Comparison of ENCODE assay signal across 17 cellular contexts in the genomic region with DNA sequence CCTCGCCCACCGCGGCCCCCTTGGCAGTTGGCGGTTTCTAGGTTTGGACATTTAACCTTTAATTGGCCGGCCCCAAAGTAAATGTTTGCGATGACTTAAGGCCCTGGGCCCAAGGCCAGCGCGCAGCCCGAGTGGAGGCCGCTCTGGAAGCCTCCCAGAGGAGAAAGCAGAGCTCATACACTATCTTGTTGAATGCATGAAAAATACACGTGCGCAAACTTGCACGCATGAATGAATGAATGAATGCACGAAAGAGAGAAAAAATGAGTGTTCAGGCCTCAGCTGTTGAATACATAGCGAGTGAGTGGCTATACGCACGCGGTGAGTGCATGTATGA.
DNase-seq lines count a peak whose midpoint lies in the region; ATAC-seq, FAIRE-seq and TF ChIP-seq lines count a peak whose summit lies in the region.
"Had no signal": no experiment of that assay in that cellular context is flagged by ENCODE, and none has a peak within 500 bp of the region (broad histone marks: within the 10 kb centered on the region; RNA-seq: fewer than 3 reads in every experiment).

No MANE protein-coding gene starts in this region.

- no peak overlapping the region for H2AFZ ChIP-seq in parathyroid adenoma

- TF ChIP-seq EP300 in A549 (IDR thresholded peaks at IDR 0.05), result no peak

- WGBS in A549 (ENCODE audit: missing lambda C conversion rate), result 42% methylated on average over 10 of the region's 18 CpGs

- DNase-seq in A549 (ENCODE audit: low read depth in 1 of 2, low spot score in 1 of 2) (no peak), LNCaP clone FGC (ENCODE audit: low read depth) (no peak), epithelial cell of proximal tubule (ENCODE audit: low read depth) (no peak), gastrocnemius medialis (no peak), T1000 (lab: John Stamatoyannopoulos, UW) (no peak)
- DNase-seq: activated CD4-positive, alpha-beta T cell treated with anti-CD3 and anti-CD28 coated beads, Interleukin-2, amount 50 U/mL, for 1 hour; CD4-positive, alpha-beta T cell; H9; NCI-H1694; NCI-H526 treated with DMSO at 0.1 percent for 48 hours; SK-N-SH; stomach; WERI-Rb-1 had no signal

- no peak overlapping the region for H3K9ac ChIP-seq in parathyroid adenoma
- H3K9ac ChIP-seq: SK-N-SH had no signal

- in situ Hi-C loops in gastrocnemius medialis (cut with MboI; ENCODE audit: low sequenced_read_pairs in 4 of 4), result no loop called here

- H3K27me3 ChIP-seq in parathyroid adenoma (ENCODE audit: control insufficient read depth, insufficient read depth, low read length), result no peaks in the 10 kb centered on the region
- H3K27me3 ChIP-seq in gastrocnemius medialis, result no peaks in the 10 kb centered on the region

- no peak for FAIRE-seq in A549 (lab: Jason Lieb, UNC)
- FAIRE-seq: endothelial cell of umbilical vein had no signal

- POLR2A ChIA-PET in A549 (lab: Yijun Ruan, JAX), result no interaction called here

- H3K4me2 ChIP-seq in A549, result peak overlapping the region; percentile 70
- H3K4me2 ChIP-seq in parathyroid adenoma (ENCODE audit: low read length), result peak overlapping the region; percentile 42
- H3K4me2 ChIP-seq: SK-N-SH had no signal

- 0 out of 5 replicates have a peak, but pooled peaks of 1 of the 2 experiments have one; percentile 2 for TF ChIP-seq RAD21 in A549 (conservative IDR thresholded peaks at IDR 0.05 in 1 of 2, IDR thresholded peaks at IDR 0.05 in 1 of 2)

- CTCF ChIA-PET in A549 (lab: Yijun Ruan, JAX), result no interaction called here

- H3K4me3 ChIP-seq in A549, result peak overlapping the region; percentile 52
- peak overlapping the region; percentile 52 for H3K4me3 ChIP-seq in LNCaP clone FGC (ENCODE audit: low read depth, low read length)
- peak overlapping the region; percentile 40 for H3K4me3 ChIP-seq in epithelial cell of proximal tubule (ENCODE audit: low read depth, low read length)
- peak overlapping the region; percentile 37 for H3K4me3 ChIP-seq in parathyroid adenoma (ENCODE audit: low read depth, low read length)
- peak overlapping the region in 1 of 4 donors; percentile 11 for H3K4me3 ChIP-seq in gastrocnemius medialis
- H3K4me3 ChIP-seq: lung had no signal

- intact Hi-C loops in gastrocnemius medialis (cut with DNase I; ENCODE audit: low total_unique reads), result no loop called here

- no peaks in the 10 kb centered on the region for H3K4me1 ChIP-seq in A549
- H3K4me1 ChIP-seq in parathyroid adenoma, result no peaks in the 10 kb centered on the region
- no peaks in the 10 kb centered on the region for H3K4me1 ChIP-seq in gastrocnemius medialis
- H3K4me1 ChIP-seq: stomach had no signal

- H3K27ac ChIP-seq in A549 (peak overlapping the region in 1 of 2 experiments; percentile 88; a peak in 4 of 6 replicates), parathyroid adenoma (no peak overlapping the region), gastrocnemius medialis (no peak overlapping the region)
- H3K27ac ChIP-seq: WERI-Rb-1 had no signal

- H3K9me3 ChIP-seq in A549, result no peaks in the 10 kb centered on the region
- H3K9me3 ChIP-seq in parathyroid adenoma (ENCODE audit: control insufficient read depth, low read length), result no peaks in the 10 kb centered on the region
- no peaks in the 10 kb centered on the region for H3K9me3 ChIP-seq in gastrocnemius medialis
- H3K9me3 ChIP-seq: SK-N-SH, stomach had no signal

- TF ChIP-seq POLR2A in A549 (IDR thresholded peaks at IDR 0.05; ENCODE audit: low read length), result no peak
- no peak for TF ChIP-seq POLR2A in gastrocnemius medialis (IDR thresholded peaks at IDR 0.05)

- ATAC-seq in A549, result peak; percentile 57 to 69; a peak in 5 of 6 replicates
- no peak for ATAC-seq in GM21381 (IDR thresholded peaks at IDR 0.05; ENCODE audit: unreplicated experiment)
- no peak for ATAC-seq in gastrocnemius medialis

- no peaks in the 10 kb centered on the region for H3K36me3 ChIP-seq in parathyroid adenoma (ENCODE audit: control insufficient read depth, insufficient read depth, low read length)
- no peaks in the 10 kb centered on the region for H3K36me3 ChIP-seq in gastrocnemius medialis
- H3K36me3 ChIP-seq: stomach, WERI-Rb-1 had no signal

- H3K79me2 ChIP-seq in parathyroid adenoma, result no peaks in the 10 kb centered on the region

- no peak for TF ChIP-seq CTCF in A549 (IDR thresholded peaks at IDR 0.05)
- no peak for TF ChIP-seq CTCF in LNCaP clone FGC (IDR thresholded peaks at IDR 0.05; ENCODE audit: control insufficient read depth, extremely low read depth, insufficient read depth)
- TF ChIP-seq CTCF in epithelial cell of proximal tubule (conservative IDR thresholded peaks at IDR 0.05; ENCODE audit: low read depth, low read length), result peak; percentile 0
- no peak for TF ChIP-seq CTCF in parathyroid adenoma (IDR thresholded peaks at IDR 0.05)
- TF ChIP-seq CTCF in gastrocnemius medialis (IDR thresholded peaks at IDR 0.05 in 4 of 5, conservative IDR thresholded peaks at IDR 0.05 in 1 of 5), result no peak

TF ChIP-seq in A549, 52 proteins besides CTCF, POLR2A, EP300 and RAD21:
- TF ChIP-seq KDM1A (IDR thresholded peaks at IDR 0.05; ENCODE audit: low read depth) (no peak), NFE2L2 (conservative IDR thresholded peaks at IDR 0.05; ENCODE audit: low read length) (no peak), EHF (CRISPR knock-in tag; IDR thresholded peaks at IDR 0.05) (no peak), ZSCAN20 (CRISPR knock-in tag; IDR thresholded peaks at IDR 0.05) (no peak), CHD2 (IDR thresholded peaks at IDR 0.05; ENCODE audit: low read length, partially characterized antibody) (no peak)
- TF ChIP-seq, protein P1, sequence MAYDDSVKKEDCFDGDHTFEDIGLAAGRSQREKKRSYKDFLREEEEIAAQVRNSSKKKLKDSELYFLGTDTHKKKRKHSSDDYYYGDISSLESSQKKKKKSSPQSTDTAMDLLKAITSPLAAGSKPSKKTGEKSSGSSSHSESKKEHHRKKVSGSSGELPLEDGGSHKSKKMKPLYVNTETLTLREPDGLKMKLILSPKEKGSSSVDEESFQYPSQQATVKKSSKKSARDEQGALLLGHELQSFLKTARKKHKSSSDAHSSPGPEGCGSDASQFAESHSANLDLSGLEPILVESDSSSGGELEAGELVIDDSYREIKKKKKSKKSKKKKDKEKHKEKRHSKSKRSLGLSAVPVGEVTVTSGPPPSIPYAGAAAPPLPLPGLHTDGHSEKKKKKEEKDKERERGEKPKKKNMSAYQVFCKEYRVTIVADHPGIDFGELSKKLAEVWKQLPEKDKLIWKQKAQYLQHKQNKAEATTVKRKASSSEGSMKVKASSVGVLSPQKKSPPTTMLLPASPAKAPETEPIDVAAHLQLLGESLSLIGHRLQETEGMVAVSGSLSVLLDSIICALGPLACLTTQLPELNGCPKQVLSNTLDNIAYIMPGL (CRISPR knock-in tag; IDR thresholded peaks at IDR 0.05; ENCODE audit: borderline replicate concordance), result no peak

Comparison
In these comparisons a context has a peak if more than half of its experiments do, and no peak if none do; other contexts are left out.
1. ATAC-seq: peak in A549 (2 of 2); none in GM21381 (single experiment) and gastrocnemius medialis (0 of 2).